ENCODE assay signal across 2 cellular contexts in the genomic region with DNA sequence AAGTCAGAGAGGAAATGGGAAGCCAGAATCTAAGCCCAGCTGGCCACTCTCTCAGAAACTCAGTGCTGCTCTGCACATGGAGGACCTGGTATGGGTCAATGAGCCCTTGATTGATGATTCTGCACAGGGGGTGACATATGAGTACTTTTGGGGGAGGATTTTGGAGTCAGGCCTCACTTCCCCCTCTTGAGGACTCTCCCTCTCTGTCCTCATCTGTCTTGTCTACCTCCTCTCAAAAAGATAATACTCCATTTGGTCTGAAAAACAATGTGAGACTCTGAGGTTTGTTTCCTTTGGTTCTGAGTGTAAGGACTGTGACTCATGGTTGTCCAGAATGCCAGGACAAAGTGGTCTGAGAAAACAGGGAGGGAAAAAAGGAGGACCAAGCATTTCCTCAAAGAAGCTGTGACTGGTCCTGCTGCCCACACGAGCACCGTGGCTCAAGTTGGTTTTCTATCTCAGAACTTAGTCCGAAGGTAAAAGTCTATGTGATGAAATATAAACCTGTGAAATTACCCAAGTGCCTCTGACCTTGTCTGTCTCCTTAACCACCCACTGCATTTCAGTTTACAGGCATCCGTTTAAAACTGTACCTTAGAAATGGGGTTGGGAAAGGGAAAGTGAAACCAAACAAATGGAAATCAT.
TF ChIP-seq lines count a peak whose summit lies in the region.

No MANE protein-coding gene starts in this region.

TF ChIP-seq in K562, 482 proteins besides CTCF, POLR2A, EP300 and RAD21 (continues in another document):
- TF ChIP-seq, protein P1, sequence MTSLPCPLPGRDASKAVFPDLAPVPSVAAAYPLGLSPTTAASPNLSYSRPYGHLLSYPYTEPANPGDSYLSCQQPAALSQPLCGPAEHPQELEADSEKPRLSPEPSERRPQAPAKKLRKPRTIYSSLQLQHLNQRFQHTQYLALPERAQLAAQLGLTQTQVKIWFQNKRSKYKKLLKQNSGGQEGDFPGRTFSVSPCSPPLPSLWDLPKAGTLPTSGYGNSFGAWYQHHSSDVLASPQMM (CRISPR knock-in tag; IDR thresholded peaks at IDR 0.05): no peak
- TF ChIP-seq MAFG (tag; conservative IDR thresholded peaks at IDR 0.05) (no peak), THAP7 (CRISPR knock-in tag; IDR thresholded peaks at IDR 0.05) (no peak), PBX2 (CRISPR knock-in tag; IDR thresholded peaks at IDR 0.05; ENCODE audit: low read depth) (no peak), PBX2 (tag; conservative IDR thresholded peaks at IDR 0.05; ENCODE audit: low read depth) (peak; percentile 56), BACH1 (tag; IDR thresholded peaks at IDR 0.05) (no peak), PKNOX1 (IDR thresholded peaks at IDR 0.05) (0 out of 2 replicates have a peak, but pooled peaks have one; percentile 7), CTBP1 (IDR thresholded peaks at IDR 0.05; ENCODE audit: borderline replicate concordance) (no peak), NR2C2 (CRISPR knock-in tag; IDR thresholded peaks at IDR 0.05) (no peak), NR2C2 (tag; IDR thresholded peaks at IDR 0.05) (peak; percentile 34; the same call in 1 of the 2 replicates), RBBP5 (IDR thresholded peaks at IDR 0.05; ENCODE audit: borderline replicate concordance, insufficient read depth, low read length, poor library complexity, severe bottlenecking) (no peak), ZNF449 (CRISPR knock-in tag; IDR thresholded peaks at IDR 0.05) (no peak), NCOA6 (IDR thresholded peaks at IDR 0.05) (no peak), NFATC3 (IDR thresholded peaks at IDR 0.05) (no peak), PML (IDR thresholded peaks at IDR 0.05; ENCODE audit: low read length) (no peak)
- TF ChIP-seq, protein P2, sequence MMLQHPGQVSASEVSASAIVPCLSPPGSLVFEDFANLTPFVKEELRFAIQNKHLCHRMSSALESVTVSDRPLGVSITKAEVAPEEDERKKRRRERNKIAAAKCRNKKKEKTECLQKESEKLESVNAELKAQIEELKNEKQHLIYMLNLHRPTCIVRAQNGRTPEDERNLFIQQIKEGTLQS (IDR thresholded peaks at IDR 0.05): no peak
- TF ChIP-seq, protein P2 (CRISPR knock-in tag; conservative IDR thresholded peaks at IDR 0.05): no peak

TF ChIP-seq in HepG2, 621 proteins besides CTCF, POLR2A, EP300 and RAD21:
- TF ChIP-seq, protein P3, sequence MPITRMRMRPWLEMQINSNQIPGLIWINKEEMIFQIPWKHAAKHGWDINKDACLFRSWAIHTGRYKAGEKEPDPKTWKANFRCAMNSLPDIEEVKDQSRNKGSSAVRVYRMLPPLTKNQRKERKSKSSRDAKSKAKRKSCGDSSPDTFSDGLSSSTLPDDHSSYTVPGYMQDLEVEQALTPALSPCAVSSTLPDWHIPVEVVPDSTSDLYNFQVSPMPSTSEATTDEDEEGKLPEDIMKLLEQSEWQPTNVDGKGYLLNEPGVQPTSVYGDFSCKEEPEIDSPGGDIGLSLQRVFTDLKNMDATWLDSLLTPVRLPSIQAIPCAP (CRISPR knock-in tag; IDR thresholded peaks at IDR 0.05; ENCODE audit: low read depth): 0 out of 2 replicates have a peak, but pooled peaks have one; percentile 87
- TF ChIP-seq GLMP (CRISPR knock-in tag; IDR thresholded peaks at IDR 0.05; ENCODE audit: borderline replicate concordance) (no peak), ZNF10 (CRISPR knock-in tag; IDR thresholded peaks at IDR 0.05; ENCODE audit: borderline replicate concordance, low read depth) (no peak), FOSL2 (CRISPR knock-in tag; IDR thresholded peaks at IDR 0.05) (no peak), ESRRA (CRISPR knock-in tag; IDR thresholded peaks at IDR 0.05; ENCODE audit: low read depth) (peak; percentile 78), KLF12 (CRISPR knock-in tag; IDR thresholded peaks at IDR 0.05; ENCODE audit: borderline replicate concordance) (no peak), CEBPG (CRISPR knock-in tag; IDR thresholded peaks at IDR 0.05) (peak; percentile 64), CC2D1A (CRISPR knock-in tag; IDR thresholded peaks at IDR 0.05) (0 out of 2 replicates have a peak, but pooled peaks have one; percentile 22), GATAD2A (CRISPR knock-in tag; IDR thresholded peaks at IDR 0.05) (peak; percentile 60), NCOR1 (IDR thresholded peaks at IDR 0.05; ENCODE audit: borderline replicate concordance, low read length) (0 out of 2 replicates have a peak, but pooled peaks have one; percentile 37), MED1 (CRISPR knock-in tag; IDR thresholded peaks at IDR 0.05) (peak; percentile 11; the same call in 1 of the 2 replicates), PAXIP1 (CRISPR knock-in tag; conservative IDR thresholded peaks at IDR 0.05) (peak; percentile 40; the same call in 1 of the 2 replicates), ZNF3 (CRISPR knock-in tag; IDR thresholded peaks at IDR 0.05) (peak; percentile 64; the same call in 1 of the 2 replicates), ZNF879 (CRISPR knock-in tag; IDR thresholded peaks at IDR 0.05) (no peak), ZIK1 (CRISPR knock-in tag; IDR thresholded peaks at IDR 0.05; ENCODE audit: borderline replicate concordance, low read depth) (no peak), HNF4A (CRISPR knock-in tag; IDR thresholded peaks at IDR 0.05) (peak; percentile 74), ZNF501 (CRISPR knock-in tag; IDR thresholded peaks at IDR 0.05) (no peak), IRF2 (CRISPR knock-in tag; IDR thresholded peaks at IDR 0.05) (peak; percentile 91), FLYWCH1 (CRISPR knock-in tag; IDR thresholded peaks at IDR 0.05) (no peak), AGO1 (IDR thresholded peaks at IDR 0.05; ENCODE audit: low read depth, low read length, poor library complexity, severe bottlenecking) (no peak), PHF5A (CRISPR knock-in tag; IDR thresholded peaks at IDR 0.05; ENCODE audit: low read depth, unreplicated experiment) (no peak), CEBPB (IDR thresholded peaks at IDR 0.05; ENCODE audit: borderline replicate concordance, low read depth, low read length) (0 out of 2 replicates have a peak, but pooled peaks have one; percentile 32), ASH2L (IDR thresholded peaks at IDR 0.05; ENCODE audit: insufficient read length, low read depth, low read length) (peak; percentile 74), BATF2 (CRISPR knock-in tag; IDR thresholded peaks at IDR 0.05) (no peak), ZNF12 (CRISPR knock-in tag; IDR thresholded peaks at IDR 0.05) (no peak), ZHX2 (IDR thresholded peaks at IDR 0.05; ENCODE audit: low read depth) (no peak), ZHX2 (CRISPR knock-in tag; IDR thresholded peaks at IDR 0.05; ENCODE audit: borderline replicate concordance) (no peak), XBP1 (CRISPR knock-in tag; IDR thresholded peaks at IDR 0.05) (no peak), HNF4G (IDR thresholded peaks at IDR 0.05; ENCODE audit: borderline replicate concordance, low read depth, low read length) (peak; percentile 71; the same call in 1 of the 2 replicates), HNF4G (CRISPR knock-in tag; IDR thresholded peaks at IDR 0.05; ENCODE audit: borderline replicate concordance, low read depth) (no peak), KMT2B (CRISPR knock-in tag; IDR thresholded peaks at IDR 0.05) (peak; percentile 49; the same call in 1 of the 2 replicates), PBX2 (CRISPR knock-in tag; IDR thresholded peaks at IDR 0.05) (no peak), KMT2A (CRISPR knock-in tag; IDR thresholded peaks at IDR 0.05) (0 out of 2 replicates have a peak, but pooled peaks have one; percentile 74), SOX6 (IDR thresholded peaks at IDR 0.05) (no peak), SOX6 (CRISPR knock-in tag; IDR thresholded peaks at IDR 0.05) (peak; percentile 57; the same call in 1 of the 2 replicates)
